Comparison of ENCODE assay signal across 16 cellular contexts in genomic region chr2:42575458-42576064, GRCh38. TPM values are rescaled to one million over a fixed set of nuclear protein-coding genes. Genes with fewer than 3 reads are reported as not detected.
DNase-seq lines count a peak whose midpoint lies in the region; ATAC-seq and TF ChIP-seq lines count a peak whose summit lies in the region.
"Had no signal": no experiment of that assay in that cellular context is flagged by ENCODE, and none has a peak within 500 bp of the region (broad histone marks: within the 10 kb centered on the region; RNA-seq: fewer than 3 reads in every experiment).

No MANE protein-coding gene starts in this region.

- DNase-seq in left ventricle myocardium superior (no peak), left cardiac atrium (no peak), type B pancreatic cell (ENCODE audit: extremely low spot score, unreplicated experiment) (no peak), ACHN (no peak), NOMO-1 (lab: John Stamatoyannopoulos, UW; ENCODE audit: unreplicated experiment in 2 of 2) (no peak), Ammon's horn (ENCODE audit: low spot score) (no peak)
- DNase-seq in activated CD8-positive, alpha-beta T cell treated with anti-CD3 and anti-CD28 coated beads, Interleukin-2, amount 10 ng/mL, durations not matched to agents 7 days and 5 days: no peak
- DNase-seq: BE2C, DMS79 treated with DMSO at 0.1 percent for 48 hours, hippocampal formation, Kasumi-1, NCI-H1694 treated with DMSO at 0.1 percent for 48 hours, NCI-H510A, PC-3, SK-N-SH had no signal

- H3K36me3 Mint-ChIP-seq in activated CD8-positive, alpha-beta T cell treated with anti-CD3 and anti-CD28 coated beads, Interleukin-2, amount 10 ng/mL, durations not matched to agents 7 days and 5 days (ENCODE audit: low read depth): peaks cover 40% of the 10 kb centered on the region
- peaks cover 32% of the 10 kb centered on the region for H3K36me3 Mint-ChIP-seq in type B pancreatic cell

- CTCF ChIA-PET in activated CD8-positive, alpha-beta T cell treated with anti-CD3 and anti-CD28 coated beads, Interleukin-2, amount 10 ng/mL, durations not matched to agents 7 days and 5 days (lab: Charles Lee): interaction anchor here (0.6 to 1.3 kb wide), 3 partner anchors 13 to 531 kb away, joined by 3 to 4 read pairs (median 3); no protein-coding TSS in a partner anchor

- POLR2A ChIA-PET in activated CD8-positive, alpha-beta T cell treated with anti-CD3 and anti-CD28 coated beads, Interleukin-2, amount 10 ng/mL, durations not matched to agents 7 days and 5 days (lab: Charles Lee): no interaction called here

- H3K27me3 Mint-ChIP-seq in activated CD8-positive, alpha-beta T cell treated with anti-CD3 and anti-CD28 coated beads, Interleukin-2, amount 10 ng/mL, durations not matched to agents 7 days and 5 days (ENCODE audit: low read depth): no peaks in the 10 kb centered on the region
- H3K27me3 Mint-ChIP-seq in type B pancreatic cell: no peaks in the 10 kb centered on the region

- peaks cover 21% of the 10 kb centered on the region for H3K4me1 Mint-ChIP-seq in activated CD8-positive, alpha-beta T cell treated with anti-CD3 and anti-CD28 coated beads, Interleukin-2, amount 10 ng/mL, durations not matched to agents 7 days and 5 days (ENCODE audit: low read depth)
- H3K4me1 Mint-ChIP-seq in type B pancreatic cell (ENCODE audit: unreplicated experiment): peaks cover 14% of the 10 kb centered on the region

- no peak for TF ChIP-seq CTCF in type B pancreatic cell (conservative IDR thresholded peaks at IDR 0.05)

- H3K4me3 Mint-ChIP-seq in activated CD8-positive, alpha-beta T cell treated with anti-CD3 and anti-CD28 coated beads, Interleukin-2, amount 10 ng/mL, durations not matched to agents 7 days and 5 days: peak overlapping the region; percentile 19
- no peak overlapping the region for H3K4me3 Mint-ChIP-seq in type B pancreatic cell

- intact Hi-C loops in left ventricle myocardium superior (cut with micrococcal nuclease): no loop called here
- intact Hi-C loops in left cardiac atrium (cut with DNase I): no loop called here

- ATAC-seq in left ventricle myocardium superior: peak; percentile 22
- ATAC-seq in left cardiac atrium: no peak
- peak; percentile 49 for ATAC-seq in HG02885 (IDR thresholded peaks at IDR 0.05; ENCODE audit: poor library complexity, unreplicated experiment)
- ATAC-seq in activated CD8-positive, alpha-beta T cell treated with anti-CD3 and anti-CD28 coated beads, Interleukin-2, amount 10 ng/mL, durations not matched to agents 7 days and 5 days: peak; percentile 84
- ATAC-seq: PC-3 had no signal

- no peaks in the 10 kb centered on the region for H3K9me3 Mint-ChIP-seq in activated CD8-positive, alpha-beta T cell treated with anti-CD3 and anti-CD28 coated beads, Interleukin-2, amount 10 ng/mL, durations not matched to agents 7 days and 5 days (ENCODE audit: insufficient read depth)
- H3K9me3 Mint-ChIP-seq in type B pancreatic cell: no peaks in the 10 kb centered on the region

- in situ Hi-C loops in ACHN (cut with HindIII; ENCODE audit: low pct_ligation_motif_present, low pct_unique_long_range_greater_than_20kb, low sequenced_read_pairs): no loop called here

- peak overlapping the region; percentile 75 for H3K27ac Mint-ChIP-seq in activated CD8-positive, alpha-beta T cell treated with anti-CD3 and anti-CD28 coated beads, Interleukin-2, amount 10 ng/mL, durations not matched to agents 7 days and 5 days
- H3K27ac Mint-ChIP-seq in type B pancreatic cell: peak overlapping the region; percentile 44

RNA-seq across cellular contexts. Expression of gene MTA3, which starts 7.1 kb away (rescaled TPM):
- total RNA-seq in left ventricle myocardium superior: 17.6 TPM
- total RNA-seq in left cardiac atrium: 10 to 100 TPM; 20.9 to 21.8 TPM
- 10 to 100 TPM; 26.2 to 33.4 TPM for total RNA-seq in activated CD8-positive, alpha-beta T cell treated with anti-CD3 and anti-CD28 coated beads, Interleukin-2, amount 10 ng/mL, durations not matched to agents 7 days and 5 days
- 49.4 and 59.7 TPM in 2 replicates for total RNA-seq in type B pancreatic cell (ENCODE audit: low replicate concordance)

Comparison
In these comparisons a context has a peak if more than half of its experiments do, and no peak if none do; other contexts are left out.
1. ATAC-seq: peak in left ventricle myocardium superior (single experiment), HG02885 (single experiment) and activated CD8-positive, alpha-beta T cell treated with anti-CD3 and anti-CD28 coated beads, Interleukin-2, amount 10 ng/mL, durations not matched to agents 7 days and 5 days (single experiment); none in left cardiac atrium (0 of 2).